ENCODE assay signal across 9 cellular contexts in the genomic region with DNA sequence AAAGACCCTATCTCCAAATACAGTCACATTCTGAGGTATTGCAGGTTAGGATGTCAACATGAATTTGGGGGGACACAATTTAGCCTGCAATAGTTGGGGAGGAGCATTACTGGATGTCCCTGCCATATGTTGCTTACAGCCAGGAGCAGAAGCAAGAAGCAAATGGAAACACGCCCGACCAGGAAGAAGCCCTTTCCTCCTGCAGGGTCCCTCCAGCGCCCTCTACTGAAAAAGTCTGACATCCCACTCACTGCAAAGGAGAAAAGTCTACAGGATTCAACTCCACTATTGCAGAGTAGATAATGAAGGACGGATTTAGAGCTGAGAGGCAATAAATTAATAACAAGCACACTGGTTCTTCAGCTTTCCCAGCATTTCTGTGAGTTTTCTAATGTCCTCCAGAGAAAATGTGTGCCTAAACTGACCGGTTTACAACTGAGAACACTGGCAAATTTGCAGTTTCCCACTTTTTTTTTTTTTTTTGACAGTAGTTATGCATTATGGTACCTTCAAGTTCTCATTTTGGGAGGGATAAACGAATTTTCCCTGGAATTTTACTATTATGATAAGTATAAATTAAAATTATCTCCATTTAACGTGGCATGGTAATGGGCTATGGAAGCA. TPM values are rescaled to one million over a fixed set of nuclear protein-coding genes. Genes with fewer than 3 reads are reported as not detected.
DNase-seq lines count a peak whose midpoint lies in the region; ATAC-seq and TF ChIP-seq lines count a peak whose summit lies in the region.
"Had no signal": no experiment of that assay in that cellular context is flagged by ENCODE, and none has a peak within 500 bp of the region (broad histone marks: within the 10 kb centered on the region; RNA-seq: fewer than 3 reads in every experiment).

No MANE protein-coding gene starts in this region.

- H3K23ac ChIP-seq in IMR-90 (ENCODE audit: low read depth, low read length): no peak overlapping the region
- no peak overlapping the region for H3K23ac ChIP-seq in trophoblast cell (ENCODE audit: low read length)

- H3K9me3 ChIP-seq in IMR-90 (ENCODE audit: control insufficient read depth, insufficient read depth, low read length) (no peaks in the 10 kb centered on the region), OCI-LY7 (ENCODE audit: low read length) (no peaks in the 10 kb centered on the region), fibroblast of lung (ENCODE audit: control insufficient read depth, insufficient read depth, low read depth, low read length) (no peaks in the 10 kb centered on the region), trophoblast cell (ENCODE audit: insufficient read depth, low read depth, low read length) (no peaks in the 10 kb centered on the region)
- H3K9me3 ChIP-seq: ovary had no signal

- CTCF ChIA-PET in IMR-90 (lab: Yijun Ruan, JAX): interaction anchor here (0.5 to 1.1 kb wide), 3 partner anchors 93 to 182 kb away, joined by 3 to 5 read pairs (median 4); no protein-coding TSS in a partner anchor
- CTCF ChIA-PET in OCI-LY7 (lab: Charles Lee; ENCODE audit: unreplicated experiment): interaction anchor here (0.5 to 1.4 kb wide), 3 partner anchors 9 to 172 kb away, joined by 3 read pairs; no protein-coding TSS in a partner anchor

- dilution Hi-C loops in IMR-90 (cut with HindIII; ENCODE audit: low sequenced_read_pairs, unreplicated experiment): no loop called here

- no peaks in the 10 kb centered on the region for H3K27me3 ChIP-seq in IMR-90 (ENCODE audit: control insufficient read depth, insufficient read depth, low read length)
- H3K27me3 ChIP-seq in fibroblast of lung (ENCODE audit: control insufficient read depth, insufficient read depth, low read length): no peaks in the 10 kb centered on the region
- no peaks in the 10 kb centered on the region for H3K27me3 ChIP-seq in trophoblast cell (ENCODE audit: insufficient read depth, low read length)
- H3K27me3 ChIP-seq: ovary had no signal

- H2BK15ac ChIP-seq in IMR-90 (ENCODE audit: low read depth, low read length): 0 out of 3 replicates have a peak overlapping the region, but pooled peaks have one; percentile 54

- H3K4me2 ChIP-seq in IMR-90 (ENCODE audit: low read depth, low read length) (no peak overlapping the region), OCI-LY7 (ENCODE audit: low read length) (no peak overlapping the region; the same call in 1 of the 2 replicates), fibroblast of lung (ENCODE audit: extremely low read depth, insufficient read depth, low read length) (no peak overlapping the region), trophoblast cell (ENCODE audit: low read length) (no peak overlapping the region)

- peak overlapping the region; percentile 40; the same call in 1 of the 2 replicates for H4K91ac ChIP-seq in IMR-90 (ENCODE audit: insufficient read depth, low read depth, low read length)
- no peak overlapping the region for H4K91ac ChIP-seq in trophoblast cell (ENCODE audit: low read depth, low read length)

- H3K4me1 ChIP-seq in IMR-90 (ENCODE audit: control insufficient read depth, insufficient read depth, low read length) (peaks cover 6% of the 10 kb centered on the region), OCI-LY7 (ENCODE audit: insufficient read depth, low read length, poor library complexity, severe bottlenecking) (peaks cover 39% of the 10 kb centered on the region), fibroblast of lung (ENCODE audit: control insufficient read depth, extremely low read depth, insufficient read depth, low read length) (peaks cover 14% of the 10 kb centered on the region), trophoblast cell (ENCODE audit: control insufficient read depth in 1 of 2, insufficient read depth in 2 of 2, low read length in 2 of 2) (peaks cover 15 to 22% of the 10 kb centered on the region in 2 experiments)

- no peak overlapping the region for H3K56ac ChIP-seq in IMR-90 (ENCODE audit: extremely low read depth, insufficient read depth, low read length)

- no peaks in the 10 kb centered on the region for H3K9me2 ChIP-seq in OCI-LY7 (ENCODE audit: insufficient read depth, low read length)

- TF ChIP-seq CTCF in IMR-90 (conservative IDR thresholded peaks at IDR 0.05; ENCODE audit: low read depth, low read length) (peak; percentile 60), OCI-LY7 (conservative IDR thresholded peaks at IDR 0.05; ENCODE audit: low read length) (peak; percentile 95), fibroblast of lung (conservative IDR thresholded peaks at IDR 0.05 in 1 of 2, IDR thresholded peaks at IDR 0.05 in 1 of 2; ENCODE audit: low read depth in 1 of 2, low read length in 2 of 2) (peak; percentile 56 to 77)

- H2AK5ac ChIP-seq in IMR-90 (ENCODE audit: low read depth, low read length) (no peak overlapping the region; the same call in 1 of the 2 replicates), trophoblast cell (ENCODE audit: low read length) (no peak overlapping the region)

- H3K9ac ChIP-seq in IMR-90 (ENCODE audit: low read depth, low read length) (no peak overlapping the region), fibroblast of lung (ENCODE audit: insufficient read depth, low read length) (no peak overlapping the region), trophoblast cell (ENCODE audit: low read length) (no peak overlapping the region)

- H4K12ac ChIP-seq in trophoblast cell (ENCODE audit: low read depth, low read length): no peak overlapping the region

- H2AK9ac ChIP-seq in IMR-90 (replicated peaks; ENCODE audit: low read depth, low read length, poor library complexity): no peak overlapping the region

- BruUV-seq in IMR-90 (replicated peaks; lab: Mats Ljungman, UMichigan) (no TSS peak), OCI-LY7 (replicated peaks; lab: Mats Ljungman, UMichigan) (no TSS peak)

- TF ChIP-seq POLR2A in IMR-90 (IDR thresholded peaks at IDR 0.05; ENCODE audit: low read depth, low read length): no peak

- peak overlapping the region; percentile 82; the same call in 1 of the 2 replicates for H2BK20ac ChIP-seq in IMR-90 (ENCODE audit: low read depth, low read length)

- H2BK120ac ChIP-seq in IMR-90 (ENCODE audit: low read depth, low read length): peak overlapping the region; percentile 80; the same call in 1 of the 2 replicates
- H2BK120ac ChIP-seq in trophoblast cell (ENCODE audit: insufficient read depth, low read length, poor library complexity): no peak overlapping the region

- POLR2A ChIA-PET in IMR-90 (lab: Charles Lee; ENCODE audit: unreplicated experiment): no interaction called here
- POLR2A ChIA-PET in OCI-LY7 (lab: Charles Lee): interaction anchor here (0.5 to 1.3 kb wide), 9 partner anchors 8 to 215 kb away, joined by 3 to 5 read pairs (median 3); partner anchors contain the start of gene COQ2

- H3K14ac ChIP-seq in IMR-90 (replicated peaks; ENCODE audit: low read depth, low read length): no peak overlapping the region
- H3K14ac ChIP-seq in trophoblast cell (ENCODE audit: low read length): no peak overlapping the region

- H3K9me1 ChIP-seq in IMR-90 (ENCODE audit: insufficient read depth, low read length): peaks cover 11% of the 10 kb centered on the region

- H2BK5ac ChIP-seq in IMR-90 (ENCODE audit: low read depth, low read length, poor library complexity, severe bottlenecking): no peak overlapping the region
- H2BK5ac ChIP-seq in trophoblast cell (ENCODE audit: low read depth, low read length, poor library complexity): no peak overlapping the region

- H4K8ac ChIP-seq in IMR-90 (ENCODE audit: low read depth in 2 of 2, low read length in 2 of 2): peak overlapping the region in 1 of 2 experiments; percentile 74; a peak in 3 of 4 replicates
- H4K8ac ChIP-seq in trophoblast cell (ENCODE audit: low read depth, low read length): no peak overlapping the region

- ATAC-seq in GM18870 (IDR thresholded peaks at IDR 0.05; ENCODE audit: unreplicated experiment) (peak; percentile 56), IMR-90 (ENCODE audit: low read depth) (peak; percentile 18; the same call in 1 of the 2 replicates), HG03460 (IDR thresholded peaks at IDR 0.05; ENCODE audit: unreplicated experiment) (no peak)

- no peak overlapping the region for H4K5ac ChIP-seq in IMR-90 (ENCODE audit: low read depth, low read length)

- intact Hi-C loops in IMR-90 (cut with micrococcal nuclease) (loop anchor here (2.0 kb wide), 1 partner anchor 44 kb away; no protein-coding TSS in a partner anchor), OCI-LY7 (cut with micrococcal nuclease; ENCODE audit: unreplicated experiment) (loop anchor here (1.0 kb wide), 1 partner anchor 179 kb away; no protein-coding TSS in a partner anchor)

- TF ChIP-seq RAD21 in IMR-90 (IDR thresholded peaks at IDR 0.05; ENCODE audit: low read length): peak; percentile 55

- H3K4me3 ChIP-seq in IMR-90 (ENCODE audit: insufficient read depth, low read depth, low read length): no peak overlapping the region
- no peak overlapping the region for H3K4me3 ChIP-seq in OCI-LY7 (ENCODE audit: low read depth, low read length, poor library complexity, severe bottlenecking)
- H3K4me3 ChIP-seq in fibroblast of lung (replicated peaks in 1 of 4; ENCODE audit: control extremely low read depth in 1 of 4, insufficient read depth in 1 of 4, low read depth in 3 of 4, low read length in 4 of 4): no peak overlapping the region
- H3K4me3 ChIP-seq in trophoblast cell (ENCODE audit: low read depth, low read length): no peak overlapping the region
- H3K4me3 ChIP-seq: ovary had no signal

- H3K36me3 ChIP-seq in IMR-90 (ENCODE audit: control insufficient read depth, insufficient read depth, low read length): no peaks in the 10 kb centered on the region
- H3K36me3 ChIP-seq in OCI-LY7 (ENCODE audit: insufficient read depth, low read length): peaks cover 8% of the 10 kb centered on the region
- H3K36me3 ChIP-seq in fibroblast of lung (ENCODE audit: control insufficient read depth, insufficient read depth, low read length): no peaks in the 10 kb centered on the region
- H3K36me3 ChIP-seq in trophoblast cell (ENCODE audit: control insufficient read depth in 1 of 2, insufficient read depth in 2 of 2, low read length in 2 of 2): no peaks in the 10 kb centered on the region
- H3K36me3 ChIP-seq: ovary had no signal

- H3K18ac ChIP-seq in IMR-90 (ENCODE audit: low read depth, low read length) (no peak overlapping the region), trophoblast cell (ENCODE audit: low read length) (no peak overlapping the region)

- in situ Hi-C loops in IMR-90 (cut with MboI; ENCODE audit: low sequenced_read_pairs): no loop called here

- H3K79me2 ChIP-seq in OCI-LY7 (ENCODE audit: insufficient read depth, low read depth, low read length): no peaks in the 10 kb centered on the region
- H3K79me2 ChIP-seq in fibroblast of lung (ENCODE audit: control insufficient read depth, insufficient read depth, low read length): no peaks in the 10 kb centered on the region
- H3K79me2 ChIP-seq in trophoblast cell (ENCODE audit: control insufficient read depth, insufficient read depth, low read length, poor library complexity): no peaks in the 10 kb centered on the region

- H2BK12ac ChIP-seq in trophoblast cell (ENCODE audit: low read length): no peak overlapping the region

- H3K4ac ChIP-seq in IMR-90 (ENCODE audit: low read depth, low read length): peak overlapping the region; percentile 47; the same call in 1 of the 2 replicates
- no peak overlapping the region for H3K4ac ChIP-seq in trophoblast cell (ENCODE audit: low read depth, low read length)

- WGBS in IMR-90 (ENCODE audit: extremely low coverage in 2 of 2, insufficient read length in 1 of 2), 2 experiments: no CpG with 5 or more reads among the region's 7 CpGs
- WGBS in trophoblast cell (ENCODE audit: extremely low coverage, insufficient coverage, insufficient read length): no CpG with 5 or more reads among the region's 7 CpGs

- DNase-seq in AG08395 (ENCODE audit: low spot score) (peak; percentile 60), IMR-90 (peak; percentile 54), OCI-LY7 (ENCODE audit: low spot score) (peak; percentile 86), activated T-cell treated with anti-CD3 and anti-CD28 coated beads for 1 hour (ENCODE audit: low read depth) (peak; percentile 56), fibroblast of lung (ENCODE audit: low read depth in 2 of 2) (peak; percentile 41 to 73), trophoblast cell (peak; percentile 71 to 82)

- H4K20me1 ChIP-seq in IMR-90 (ENCODE audit: insufficient read depth, low read length): no peaks in the 10 kb centered on the region
- H4K20me1 ChIP-seq in OCI-LY7 (ENCODE audit: insufficient read depth, low read length): no peaks in the 10 kb centered on the region
- H4K20me1 ChIP-seq in fibroblast of lung (ENCODE audit: control insufficient read depth, extremely low read depth, insufficient read depth, low read length): no peaks in the 10 kb centered on the region

- H3K79me1 ChIP-seq in IMR-90 (ENCODE audit: low read depth in 1 of 2, low read length in 2 of 2): 0 out of 4 replicates have a peak, but pooled peaks cover 0 to 2% of the 10 kb centered on the region in 2 experiments
- peaks cover 17% of the 10 kb centered on the region for H3K79me1 ChIP-seq in trophoblast cell (ENCODE audit: low read length)

- H3K27ac ChIP-seq in IMR-90 (ENCODE audit: insufficient read depth, low read length) (no peak overlapping the region), OCI-LY7 (ENCODE audit: low read depth, low read length, poor library complexity, severe bottlenecking) (no peak overlapping the region), fibroblast of lung (ENCODE audit: insufficient read depth, low read length) (no peak overlapping the region), trophoblast cell (ENCODE audit: low read depth, low read length) (no peak overlapping the region)
- H3K27ac ChIP-seq: ovary had no signal

- H2AFZ ChIP-seq in IMR-90 (replicated peaks; ENCODE audit: low read length, poor library complexity): no peak overlapping the region
- 0 out of 2 replicates have a peak overlapping the region, but pooled peaks have one; percentile 48 for H2AFZ ChIP-seq in OCI-LY7 (ENCODE audit: low read length)
- H2AFZ ChIP-seq in fibroblast of lung (ENCODE audit: low read length): no peak overlapping the region
- H2AFZ ChIP-seq in trophoblast cell (ENCODE audit: insufficient read depth, low read length, poor library complexity): no peak overlapping the region

RNA-seq across cellular contexts. Expression of gene COQ2, which starts 31.7 kb away (rescaled TPM):
- total RNA-seq in IMR-90 (2012; rRNA removed): 7.3 and 8.9 TPM in 2 replicates
- polyA plus RNA-seq in IMR-90 (2012; rRNA removed): 7.4 and 7.9 TPM in 2 replicates
- 3.7 TPM in 2 replicates for polyA plus RNA-seq in IMR-90 (2012; cell fraction: cytosol; rRNA removed)
- polyA plus RNA-seq in IMR-90 (2012; cell fraction: nucleus; rRNA removed; ENCODE audit: low replicate concordance): 1.1 and 3.2 TPM in 2 replicates
- 12.1 and 12.8 TPM in 2 replicates for total RNA-seq in OCI-LY7 (2014; rRNA removed; shearing (Covaris generic))
- total RNA-seq in OCI-LY7 (2022): 14.4 and 17.9 TPM in 2 replicates
- total RNA-seq in fibroblast of lung: 13.9 and 26.4 TPM in 2 replicates
- polyA plus RNA-seq in fibroblast of lung: 16.7 and 23.8 TPM in 2 replicates
- polyA plus RNA-seq in fibroblast of lung (2012): 13.5 and 17.8 TPM in 2 replicates
- polyA minus RNA-seq in fibroblast of lung (ENCODE audit: low replicate concordance): 3.8 and 10.1 TPM in 2 replicates
- polyA plus RNA-seq in trophoblast cell (2013): 10.4 and 10.8 TPM in 2 replicates
